In genomic region chr1:70504821-70505193, GRCh38 we compare ENCODE assay signal across 8 cellular contexts.
DNase-seq lines count a peak whose midpoint lies in the region; ATAC-seq and TF ChIP-seq lines count a peak whose summit lies in the region.

No MANE protein-coding gene starts in this region.

- H3K36me3 ChIP-seq in fibroblast of lung (ENCODE audit: control insufficient read depth, insufficient read depth, low read length) = no peaks in the 10 kb centered on the region
- H3K36me3 ChIP-seq in left lung = no peaks in the 10 kb centered on the region
- H3K36me3 ChIP-seq in WERI-Rb-1 = no peaks in the 10 kb centered on the region

- TF ChIP-seq CTCF in fibroblast of lung (conservative IDR thresholded peaks at IDR 0.05 in 1 of 2, IDR thresholded peaks at IDR 0.05 in 1 of 2; ENCODE audit: low read depth in 1 of 2, low read length in 2 of 2) = no peak
- no peak for TF ChIP-seq CTCF in left lung (IDR thresholded peaks at IDR 0.05)
- TF ChIP-seq CTCF in WERI-Rb-1 (IDR thresholded peaks at IDR 0.05; ENCODE audit: low read depth, low read length) = no peak

- peaks cover 5% of the 10 kb centered on the region for H3K4me1 ChIP-seq in fibroblast of lung (ENCODE audit: control insufficient read depth, extremely low read depth, insufficient read depth, low read length)
- H3K4me1 ChIP-seq in left lung = no peaks in the 10 kb centered on the region

- H3K27ac ChIP-seq in fibroblast of lung (ENCODE audit: insufficient read depth, low read length) = no peak overlapping the region
- H3K27ac ChIP-seq in left lung = no peak overlapping the region
- H3K27ac ChIP-seq in WERI-Rb-1 = no peak overlapping the region

- H3K4me2 ChIP-seq in fibroblast of lung (ENCODE audit: extremely low read depth, insufficient read depth, low read length) = no peak overlapping the region

- no peaks in the 10 kb centered on the region for H3K79me2 ChIP-seq in fibroblast of lung (ENCODE audit: control insufficient read depth, insufficient read depth, low read length)

- no peaks in the 10 kb centered on the region for H3K9me3 ChIP-seq in fibroblast of lung (ENCODE audit: control insufficient read depth, insufficient read depth, low read depth, low read length)
- H3K9me3 ChIP-seq in left lung = no peaks in the 10 kb centered on the region
- no peaks in the 10 kb centered on the region for H3K9me3 ChIP-seq in WERI-Rb-1 (ENCODE audit: severe bottlenecking)

- H4K20me1 ChIP-seq in fibroblast of lung (ENCODE audit: control insufficient read depth, extremely low read depth, insufficient read depth, low read length) = no peaks in the 10 kb centered on the region

- ATAC-seq in GM19452 (IDR thresholded peaks at IDR 0.05; ENCODE audit: unreplicated experiment) (peak; percentile 37), HG03135 (IDR thresholded peaks at IDR 0.05; ENCODE audit: unreplicated experiment) (peak; percentile 20), left lung (no peak)

- H2AFZ ChIP-seq in fibroblast of lung (ENCODE audit: low read length) = no peak overlapping the region

- no peaks in the 10 kb centered on the region for H3K27me3 ChIP-seq in fibroblast of lung (ENCODE audit: control insufficient read depth, insufficient read depth, low read length)
- H3K27me3 ChIP-seq in left lung = no peaks in the 10 kb centered on the region
- H3K27me3 ChIP-seq in WERI-Rb-1 (ENCODE audit: insufficient read depth, low read depth, severe bottlenecking) = no peaks in the 10 kb centered on the region

- DNase-seq in COLO829 (ENCODE audit: low spot score) = peak; percentile 33
- peak; percentile 27 to 71 for DNase-seq in fibroblast of lung (ENCODE audit: low read depth in 2 of 2)
- DNase-seq in NCI-H510A (lab: John Stamatoyannopoulos, UW) = no peak
- DNase-seq in left lung = no peak
- DNase-seq in WERI-Rb-1 = no peak
- no peak for DNase-seq in OCI-M1 (lab: John Stamatoyannopoulos, UW)

- H3K9ac ChIP-seq in fibroblast of lung (ENCODE audit: insufficient read depth, low read length) = no peak overlapping the region

- H3K4me3 ChIP-seq in fibroblast of lung (replicated peaks in 1 of 4; ENCODE audit: control extremely low read depth in 1 of 4, insufficient read depth in 1 of 4, low read depth in 3 of 4, low read length in 4 of 4) (no peak overlapping the region), left lung (no peak overlapping the region), WERI-Rb-1 (ENCODE audit: low read depth, low read length) (no peak overlapping the region)

- intact Hi-C loops in left lung (cut with DNase I) = loop anchor here in 1 of 2 donors (5.0 to 10.0 kb wide), 2 partner anchors 68 to 370 kb away; no protein-coding TSS in a partner anchor

Comparison
In these comparisons a context has a peak if more than half of its experiments do, and no peak if none do; other contexts are left out.
1. DNase-seq: peak in COLO829 (single experiment) and fibroblast of lung (2 of 2); none in NCI-H510A (single experiment), left lung (0 of 2), WERI-Rb-1 (single experiment) and OCI-M1 (single experiment).